ENCODE assay signal across 17 cellular contexts in the genomic region with DNA sequence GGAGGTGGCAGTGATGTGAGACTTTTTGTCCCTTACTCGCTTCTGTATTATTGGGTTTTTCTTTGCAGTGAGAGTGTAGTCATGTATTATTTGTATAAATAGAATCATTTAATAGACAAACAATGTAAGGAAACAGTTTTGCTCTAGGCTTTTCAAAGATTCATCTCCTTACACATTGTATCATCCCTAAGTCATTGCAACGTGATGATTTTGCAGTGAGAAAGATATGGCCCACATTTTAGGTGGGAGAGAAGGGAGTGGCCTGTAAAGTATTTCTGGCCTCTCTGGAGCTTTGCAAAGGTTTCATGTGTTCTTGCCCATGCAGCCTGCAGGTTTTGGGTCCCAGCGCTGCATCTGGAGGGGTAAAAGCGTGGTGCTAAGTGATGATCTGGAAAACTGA.
"Had no signal": no experiment of that assay in that cellular context is flagged by ENCODE, and none has a peak within 500 bp of the region (broad histone marks: within the 10 kb centered on the region; RNA-seq: fewer than 3 reads in every experiment).

No MANE protein-coding gene starts in this region.

- H3K36me3 ChIP-seq: upper lobe of right lung had no signal

- H3K4me3 Mint-ChIP-seq: activated CD4-positive, alpha-beta T cell treated with anti-CD3 and anti-CD28 coated beads, Interleukin-2, amount 10 ng/mL, durations not matched to agents 7 days and 5 days; activated naive CD8-positive, alpha-beta T cell treated with anti-CD3 and anti-CD28 coated beads, Interleukin-2, amount 10 ng/mL, durations not matched to agents 7 days and 5 days; naive thymus-derived CD8-positive, alpha-beta T cell had no signal

- H3K36me3 Mint-ChIP-seq: activated naive CD8-positive, alpha-beta T cell treated with anti-CD3 and anti-CD28 coated beads, Interleukin-2, amount 10 ng/mL, durations not matched to agents 7 days and 5 days; naive thymus-derived CD8-positive, alpha-beta T cell had no signal

- H3K27me3 Mint-ChIP-seq: activated CD4-positive, alpha-beta T cell treated with anti-CD3 and anti-CD28 coated beads, Interleukin-2, amount 10 ng/mL, durations not matched to agents 7 days and 5 days; activated naive CD8-positive, alpha-beta T cell treated with anti-CD3 and anti-CD28 coated beads, Interleukin-2, amount 10 ng/mL, durations not matched to agents 7 days and 5 days had no signal

- FAIRE-seq: frontal cortex, islet of Langerhans, small intestine had no signal

- H3K9me3 Mint-ChIP-seq: activated CD4-positive, alpha-beta T cell treated with anti-CD3 and anti-CD28 coated beads, Interleukin-2, amount 10 ng/mL, durations not matched to agents 7 days and 5 days; activated naive CD8-positive, alpha-beta T cell treated with anti-CD3 and anti-CD28 coated beads, Interleukin-2, amount 10 ng/mL, durations not matched to agents 7 days and 5 days; naive thymus-derived CD8-positive, alpha-beta T cell had no signal

- H3K27ac ChIP-seq: upper lobe of right lung had no signal

- DNase-seq: activated CD4-positive, alpha-beta T cell treated with anti-CD3 and anti-CD28 coated beads, Interleukin-2, amount 10 ng/mL, durations not matched to agents 7 days and 5 days; activated CD8-positive, alpha-beta memory T cell treated with anti-CD3 and anti-CD28 coated beads for 24 hours; activated naive CD4-positive, alpha-beta T cell; activated naive CD8-positive, alpha-beta T cell treated with anti-CD3 and anti-CD28 coated beads, Interleukin-2, amount 10 ng/mL, durations not matched to agents 7 days and 5 days; cerebellar nuclear complex; effector CD8-positive, alpha-beta T cell; naive thymus-derived CD8-positive, alpha-beta T cell; right cardiac atrium; stimulated activated CD4-positive, alpha-beta T cell treated with anti-CD3 and anti-CD28 coated beads, Interleukin-4, amount 100 ng/mL, for 4 hours; stimulated activated CD8-positive, alpha-beta memory T cell treated with anti-CD3 and anti-CD28 coated beads, Interleukin-4, amount 100 ng/mL, for 48 hours; stimulated activated naive CD8-positive, alpha-beta T cell treated with anti-CD3 and anti-CD28 coated beads, Interleukin-15, Interleukin-2, amounts not matched to agents 100 U/mL and 50 U/mL, for 24 hours; testis; upper lobe of right lung had no signal

- ATAC-seq: naive thymus-derived CD8-positive, alpha-beta T cell; right cardiac atrium; stimulated activated naive CD8-positive, alpha-beta T cell treated with anti-CD3 and anti-CD28 coated beads, Interleukin-15, Interleukin-2, amounts not matched to agents 100 U/mL and 50 U/mL, for 24 hours; upper lobe of right lung had no signal

- H3K27ac Mint-ChIP-seq: activated CD4-positive, alpha-beta T cell treated with anti-CD3 and anti-CD28 coated beads, Interleukin-2, amount 10 ng/mL, durations not matched to agents 7 days and 5 days; activated naive CD8-positive, alpha-beta T cell treated with anti-CD3 and anti-CD28 coated beads, Interleukin-2, amount 10 ng/mL, durations not matched to agents 7 days and 5 days; naive thymus-derived CD8-positive, alpha-beta T cell had no signal

- H3K27me3 ChIP-seq: testis, upper lobe of right lung had no signal

- H3K4me3 ChIP-seq: mucosa of descending colon, testis, upper lobe of right lung had no signal

- H3K9me3 ChIP-seq: mucosa of descending colon, testis, upper lobe of right lung had no signal
